ENCODE assay signal across 8 cellular contexts in genomic region chr15:53296603-53297002, GRCh38.
"Had no signal": no experiment of that assay in that cellular context is flagged by ENCODE, and none has a peak within 500 bp of the region (broad histone marks: within the 10 kb centered on the region; RNA-seq: fewer than 3 reads in every experiment).

No MANE protein-coding gene starts in this region.

- H3K27ac Mint-ChIP-seq: GM23338, H9, IgD-negative memory B cell had no signal

- H2AFZ ChIP-seq: GM23338 had no signal

- H3K4me3 Mint-ChIP-seq: GM23338, H9, IgD-negative memory B cell had no signal

- H3K4me1 Mint-ChIP-seq: GM23338, H9, IgD-negative memory B cell had no signal

- H3K27me3 Mint-ChIP-seq: IgD-negative memory B cell had no signal

- H3K4me3 ChIP-seq: GM23338 had no signal

- H3K36me3 Mint-ChIP-seq: IgD-negative memory B cell had no signal

- DNase-seq: H9, HCEC 1CT, KBM-7 had no signal

- FAIRE-seq: H1, H54, HTR-8/SVneo had no signal

- ATAC-seq: GM23338 had no signal

- H3K4me2 ChIP-seq: GM23338 had no signal

- H3K9me3 Mint-ChIP-seq: GM23338, H9 had no signal
